Comparison of ENCODE assay signal across 30 cellular contexts in genomic region chr6:61558796-61559195, GRCh38.
"Had no signal": no experiment of that assay in that cellular context is flagged by ENCODE, and none has a peak within 500 bp of the region (broad histone marks: within the 10 kb centered on the region; RNA-seq: fewer than 3 reads in every experiment).

No MANE protein-coding gene starts in this region.

- DNase-seq: activated CD4-positive, alpha-beta T cell treated with anti-CD3 and anti-CD28 coated beads for 1 hour; activated CD4-positive, alpha-beta T cell treated with anti-CD3 and anti-CD28 coated beads for 4 hours; activated CD4-positive, alpha-beta T cell treated with anti-CD3 and anti-CD28 coated beads, Interleukin-2, amount 10 ng/mL, durations not matched to agents 7 days and 5 days; activated CD4-positive, alpha-beta T cell treated with anti-CD3 and anti-CD28 coated beads, Interleukin-2, amount 50 U/mL, for 48 hours; activated CD8-positive, alpha-beta memory T cell treated with anti-CD3 and anti-CD28 coated beads, Interleukin-2, amount 10 ng/mL, durations not matched to agents 7 days and 5 days; activated CD8-positive, alpha-beta memory T cell treated with anti-CD3 and anti-CD28 coated beads, Interleukin-2, amount 50 U/mL, for 4 hours; activated CD8-positive, alpha-beta T cell treated with anti-CD3 and anti-CD28 coated beads for 36 hours; activated effector memory CD4-positive, alpha-beta T cell treated with anti-CD3 and anti-CD28 coated beads, Interleukin-2, amount 50 U/mL, for 16 hours; activated naive CD4-positive, alpha-beta T cell treated with anti-CD3 and anti-CD28 coated beads for 36 hours; activated naive CD8-positive, alpha-beta T cell treated with anti-CD3 and anti-CD28 coated beads, Interleukin-2, amount 10 ng/mL, durations not matched to agents 7 days and 5 days; activated T-cell treated with anti-CD3 and anti-CD28 coated beads, Interleukin-2, amount 50 U/mL, for 1 hour; activated T-cell treated with anti-CD3 and anti-CD28 coated beads, Interleukin-2, amount 50 U/mL, for 48 hours; central memory CD4-positive, alpha-beta T cell; cerebellar nuclear complex; colonic mucosa; effector CD8-positive, alpha-beta T cell; foreskin fibroblast; head of caudate nucleus; T-helper 2 cell had no signal

- H3K9me3 ChIP-seq: ascending aorta, colonic mucosa had no signal

- H3K4me1 ChIP-seq: ascending aorta, breast epithelium, colonic mucosa had no signal

- FAIRE-seq: endometrium, endothelial cell of umbilical vein, frontal cortex, TTC549 had no signal

- H3K4me3 ChIP-seq: ascending aorta, breast epithelium, cardiac muscle cell, colonic mucosa had no signal

- H3K27me3 ChIP-seq: ascending aorta, breast epithelium, cardiac muscle cell, colonic mucosa had no signal

- H3K27ac ChIP-seq: ascending aorta, breast epithelium, cardiac muscle cell, colonic mucosa, epithelial cell of prostate, VCaP had no signal

- ATAC-seq: activated CD8-positive, alpha-beta memory T cell treated with anti-CD3 and anti-CD28 coated beads, Interleukin-2, amount 10 ng/mL, durations not matched to agents 7 days and 5 days; activated CD8-positive, alpha-beta T cell treated with anti-CD3 and anti-CD28 coated beads for 36 hours; esophagus mucosa; WTC11 had no signal

- H3K36me3 ChIP-seq: ascending aorta, breast epithelium, cardiac muscle cell, colonic mucosa had no signal
